In the genomic region with DNA sequence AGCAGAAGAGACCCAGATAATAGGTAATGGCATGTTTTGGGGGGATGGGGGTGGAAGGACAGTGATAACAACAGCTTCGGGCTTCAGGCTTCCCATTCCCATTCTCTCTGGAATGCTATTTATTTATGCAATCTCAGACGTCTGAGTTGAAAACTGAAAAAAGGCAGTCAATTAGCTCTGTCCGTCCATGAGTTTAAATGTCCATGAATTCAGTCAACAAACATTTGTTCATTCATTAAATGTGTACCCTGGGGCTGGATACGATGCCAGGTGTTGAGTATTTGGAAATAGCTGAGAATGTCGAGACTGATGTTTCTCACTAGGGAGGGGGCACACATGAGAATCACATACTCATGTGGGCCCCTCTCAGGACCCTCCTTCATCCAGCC, we compare ENCODE assay signal across 13 cellular contexts. TPM values are rescaled to one million over a fixed set of nuclear protein-coding genes. Genes with fewer than 3 reads are reported as not detected.
A peak's percentile ranks its signal among the peaks of the same experiment; 100 is the strongest.
DNase-seq lines count a peak whose midpoint lies in the region; ATAC-seq and TF ChIP-seq lines count a peak whose summit lies in the region.
"Had no signal": no experiment of that assay in that cellular context is flagged by ENCODE, and none has a peak within 500 bp of the region (broad histone marks: within the 10 kb centered on the region; RNA-seq: fewer than 3 reads in every experiment).

No MANE protein-coding gene starts in this region.

- no peaks in the 10 kb centered on the region for H3K27me3 ChIP-seq in AG04450 (ENCODE audit: control insufficient read depth, insufficient read depth, low read length)
- no peaks in the 10 kb centered on the region for H3K27me3 ChIP-seq in gastroesophageal sphincter
- H3K27me3 ChIP-seq in sigmoid colon: no peaks in the 10 kb centered on the region
- H3K27me3 ChIP-seq: cardiac muscle cell had no signal

- DNase-seq in AG04450 (ENCODE audit: low read depth, low spot score) (no peak), SK-N-MC (ENCODE audit: low read depth, low spot score) (no peak), sigmoid colon (no peak), SW 1271 (lab: John Stamatoyannopoulos, UW) (no peak), NCI-H1694 (lab: John Stamatoyannopoulos, UW) (no peak), H4 (ENCODE audit: low spot score) (no peak)
- DNase-seq in activated effector memory CD4-positive, alpha-beta T cell treated with anti-CD3 and anti-CD28 coated beads, Interleukin-2, amount 50 U/mL, for 16 hours: no peak
- DNase-seq: activated CD4-positive, alpha-beta T cell treated with anti-CD3 and anti-CD28 coated beads, Interleukin-2, amount 50 U/mL, for 4 hours; activated effector memory CD4-positive, alpha-beta T cell treated with Interleukin-2 at 50 U/mL for 16 hours; MM.1S; NCI-H2171 had no signal

- CTCF ChIA-PET in AG04450 (lab: Charles Lee): interaction anchor here (1.1 to 1.7 kb wide), 3 partner anchors 19 to 142 kb away, joined by 3 to 7 read pairs (median 3); no protein-coding TSS in a partner anchor

- POLR2A ChIA-PET in AG04450 (lab: Yijun Ruan, JAX): interaction anchor here (0.7 to 2.7 kb wide), 10 partner anchors 9 to 42 kb away, joined by 3 to 12 read pairs (median 6); a partner anchor contains a TSS

- H3K4me1 ChIP-seq in gastroesophageal sphincter (peaks cover 25 to 97% (median 75%) of the 10 kb centered on the region in 3 donors), sigmoid colon (peaks cover 0 to 95% (median 83%) of the 10 kb centered on the region in 4 donors)

- no peaks in the 10 kb centered on the region for H3K9me3 ChIP-seq in AG04450 (ENCODE audit: control insufficient read depth, insufficient read depth, low read length)
- H3K9me3 ChIP-seq in SK-N-MC (ENCODE audit: low read depth, low read length): no peaks in the 10 kb centered on the region
- H3K9me3 ChIP-seq in gastroesophageal sphincter: no peaks in the 10 kb centered on the region
- no peaks in the 10 kb centered on the region for H3K9me3 ChIP-seq in sigmoid colon

- TF ChIP-seq EP300 in gastroesophageal sphincter (IDR thresholded peaks at IDR 0.05) (no peak), sigmoid colon (IDR thresholded peaks at IDR 0.05) (no peak)

- ATAC-seq in gastroesophageal sphincter: no peak

- H3K36me3 ChIP-seq in SK-N-MC (ENCODE audit: insufficient read depth, low read length) (no peaks in the 10 kb centered on the region), gastroesophageal sphincter (no peaks in the 10 kb centered on the region), sigmoid colon (no peaks in the 10 kb centered on the region)
- H3K36me3 ChIP-seq: cardiac muscle cell had no signal

- WGBS in gastroesophageal sphincter (ENCODE audit: low coverage in 1 of 2), 2 donors: 28 to 30% methylated on average over 5 of the region's 5 CpGs
- WGBS in sigmoid colon, 2 donors: 74 to 78% methylated on average over 5 of the region's 5 CpGs

- H3K27ac ChIP-seq in AG04450 (ENCODE audit: low read depth, low read length) (peak overlapping the region; percentile 91), SK-N-MC (0 out of 2 replicates have a peak overlapping the region, but pooled peaks have one; percentile 8), gastroesophageal sphincter (peak overlapping the region; percentile 39 to 89 (median 84)), sigmoid colon (peak overlapping the region; percentile 71 to 88 (median 81))
- H3K27ac ChIP-seq: cardiac muscle cell had no signal

- H3K4me3 ChIP-seq in AG04450 (ENCODE audit: low read depth, low read length) (no peak overlapping the region), SK-N-MC (no peak overlapping the region), gastroesophageal sphincter (no peak overlapping the region), sigmoid colon (no peak overlapping the region)
- H3K4me3 ChIP-seq: cardiac muscle cell had no signal

- intact Hi-C loops in sigmoid colon (cut with DNase I): no loop called here

- H3K9ac ChIP-seq in SK-N-MC (ENCODE audit: insufficient read length): no peak overlapping the region

- no peak for TF ChIP-seq POLR2A in gastroesophageal sphincter (IDR thresholded peaks at IDR 0.05)
- TF ChIP-seq POLR2A in sigmoid colon (IDR thresholded peaks at IDR 0.05): no peak

- no peak for TF ChIP-seq CTCF in AG04450 (IDR thresholded peaks at IDR 0.05; ENCODE audit: low read depth, low read length)
- no peak for TF ChIP-seq CTCF in gastroesophageal sphincter (IDR thresholded peaks at IDR 0.05)
- TF ChIP-seq CTCF in sigmoid colon (IDR thresholded peaks at IDR 0.05): no peak

RNA-seq across cellular contexts. Expression of a gene that starts 42.4 kb away (rescaled TPM):
- 74.5 and 78.9 TPM in 2 replicates for polyA plus RNA-seq in AG04450 (2011; rRNA removed)
- polyA minus RNA-seq in AG04450 (2011; rRNA and poly(A)+ RNA removed): 111 and 136 TPM in 2 replicates
- total RNA-seq in gastroesophageal sphincter: 100 to 1,000 TPM in 3 of 4 donors, 10 to 100 TPM in 1; 93.2 to 226 (median 153) TPM
- 100 to 1,000 TPM in 1 of 4 donors, 10 to 100 TPM in 3; 43.5 to 112 (median 47.6) TPM for total RNA-seq in sigmoid colon
- polyA plus RNA-seq in sigmoid colon: 10 to 100 TPM in 1 of 3 donors, 1 to 10 TPM in 2; 1.6 to 13.8 (median 9.9) TPM
- total RNA-seq in H4 (2014; rRNA removed; shearing (Covaris generic)): 21.5 and 23.0 TPM in 2 replicates

Comparison
In these comparisons a context has a peak if more than half of its experiments do, and no peak if none do; other contexts are left out.
1. H3K27ac ChIP-seq: peak in every context shown above with its lines; median percentile 91 in AG04450; 84 in gastroesophageal sphincter; 81 in sigmoid colon; 8 in SK-N-MC.